In genomic region chr7:85914437-85914836, GRCh38 we compare ENCODE assay signal across 32 cellular contexts.
DNase-seq lines count a peak whose midpoint lies in the region; ATAC-seq, FAIRE-seq and TF ChIP-seq lines count a peak whose summit lies in the region.
"Had no signal": no experiment of that assay in that cellular context is flagged by ENCODE, and none has a peak within 500 bp of the region (broad histone marks: within the 10 kb centered on the region; RNA-seq: fewer than 3 reads in every experiment).

No MANE protein-coding gene starts in this region.

- CTCF ChIA-PET in A549 (lab: Yijun Ruan, JAX) = no interaction called here
- CTCF ChIA-PET in HEK293 (lab: Yijun Ruan, JAX) = no interaction called here
- CTCF ChIA-PET in activated CD4-positive, alpha-beta T cell treated with anti-CD3 and anti-CD28 coated beads for 36 hours (lab: Charles Lee) = no interaction called here

- H3K4me1 ChIP-seq in A549 (no peaks in the 10 kb centered on the region), HEK293 (ENCODE audit: control insufficient read depth, insufficient read depth, low read length) (no peaks in the 10 kb centered on the region)
- H3K4me1 ChIP-seq: BE2C; BLaER1; BLaER1 treated with 17β-estradiol and CSF1 and Interleukin-3, amounts not matched to agents 10 nM and 100 nM; Caco-2 had no signal

- POLR2A ChIA-PET in A549 (lab: Yijun Ruan, JAX) (no interaction called here), HEK293 (lab: Yijun Ruan, JAX) (no interaction called here)
- POLR2A ChIA-PET in activated CD4-positive, alpha-beta T cell treated with anti-CD3 and anti-CD28 coated beads for 36 hours (lab: Charles Lee) = no interaction called here

- H3K27ac ChIP-seq in A549 = no peak overlapping the region
- no peak overlapping the region for H3K27ac ChIP-seq in HEK293 (ENCODE audit: extremely low read depth, low read depth, low read length)
- H3K27ac ChIP-seq: 22Rv1; BLaER1; BLaER1 treated with 17β-estradiol and CSF1 and Interleukin-3, amounts not matched to agents 10 nM and 100 nM; C4-2B had no signal

- DNase-seq in A549 (ENCODE audit: low read depth in 1 of 2, low spot score in 1 of 2) (no peak), SIG-M5 treated with dmso at 0.1 percent for 504 hours (lab: John Stamatoyannopoulos, UW; ENCODE audit: unreplicated experiment) (no peak)
- no peak for DNase-seq in activated CD4-positive, alpha-beta T cell treated with anti-CD3 and anti-CD28 coated beads for 36 hours
- DNase-seq: 8988T; ACHN; AML-193; BE2C; C1 segment of cervical spinal cord; Caco-2; Calu3; CD4-positive, alpha-beta memory T cell; CD4-positive, alpha-beta T cell; CD4-positive, CD25-positive, alpha-beta regulatory T cell; CD8-positive, alpha-beta memory T cell; CD8-positive, alpha-beta T cell; COR-L47; DMS 273 treated with DMSO at 0.1 percent for 48 hours; DMS153; DMS53; DMS79; DMS79 treated with DMSO at 0.1 percent for 48 hours; DND-41; EL had no signal

- H3K9me3 ChIP-seq in A549 (no peaks in the 10 kb centered on the region; the same call in 2 of the 3 replicates), HEK293 (ENCODE audit: control insufficient read depth, insufficient read depth, low read depth, low read length) (no peaks in the 10 kb centered on the region)
- H3K9me3 ChIP-seq: BE2C; BLaER1; BLaER1 treated with 17β-estradiol and CSF1 and Interleukin-3, amounts not matched to agents 10 nM and 100 nM; Caco-2 had no signal

- no peak for TF ChIP-seq EP300 in A549 (IDR thresholded peaks at IDR 0.05)

- TF ChIP-seq RAD21 in A549 (conservative IDR thresholded peaks at IDR 0.05 in 1 of 2, IDR thresholded peaks at IDR 0.05 in 1 of 2) = no peak

- no peak for TF ChIP-seq CTCF in A549 (IDR thresholded peaks at IDR 0.05)
- no peak for TF ChIP-seq CTCF in HEK293 (tag by site-specific recombination; IDR thresholded peaks at IDR 0.05)

- FAIRE-seq in A549 (lab: Jason Lieb, UNC) = no peak
- FAIRE-seq: A204.1, D721Med had no signal

- WGBS in A549 (ENCODE audit: missing lambda C conversion rate) = 8% methylated on average over 2 of the region's 2 CpGs

- H3K27me3 Mint-ChIP-seq in activated CD4-positive, alpha-beta T cell treated with anti-CD3 and anti-CD28 coated beads for 36 hours = no peaks in the 10 kb centered on the region
- H3K27me3 Mint-ChIP-seq: B cell; CD4-positive, alpha-beta memory T cell; CD4-positive, alpha-beta T cell; CD4-positive, CD25-positive, alpha-beta regulatory T cell; CD8-positive, alpha-beta memory T cell had no signal

- H3K4me1 Mint-ChIP-seq in activated CD4-positive, alpha-beta T cell treated with anti-CD3 and anti-CD28 coated beads for 36 hours = no peaks in the 10 kb centered on the region
- H3K4me1 Mint-ChIP-seq: B cell; CD14-positive monocyte; CD4-positive, alpha-beta memory T cell; CD4-positive, CD25-positive, alpha-beta regulatory T cell; CD8-positive, alpha-beta memory T cell had no signal

- ATAC-seq in A549 = no peak
- ATAC-seq in activated CD4-positive, alpha-beta T cell treated with anti-CD3 and anti-CD28 coated beads for 36 hours = no peak
- ATAC-seq: CD8-positive, alpha-beta T cell had no signal

- H3K27ac Mint-ChIP-seq in activated CD4-positive, alpha-beta T cell treated with anti-CD3 and anti-CD28 coated beads for 36 hours = no peak overlapping the region
- H3K27ac Mint-ChIP-seq: B cell; CD14-positive monocyte; CD4-positive, alpha-beta memory T cell; CD4-positive, alpha-beta T cell; CD4-positive, CD25-positive, alpha-beta regulatory T cell; CD8-positive, alpha-beta memory T cell; CD8-positive, alpha-beta T cell had no signal

- H3K4me3 Mint-ChIP-seq in activated CD4-positive, alpha-beta T cell treated with anti-CD3 and anti-CD28 coated beads for 36 hours = no peak overlapping the region
- H3K4me3 Mint-ChIP-seq: B cell; CD14-positive monocyte; CD4-positive, alpha-beta memory T cell; CD4-positive, alpha-beta T cell; CD4-positive, CD25-positive, alpha-beta regulatory T cell; CD8-positive, alpha-beta memory T cell; CD8-positive, alpha-beta T cell had no signal

- no peak overlapping the region for H3K4me2 ChIP-seq in A549
- H3K4me2 ChIP-seq: BLaER1; BLaER1 treated with 17β-estradiol and CSF1 and Interleukin-3, amounts not matched to agents 10 nM and 100 nM had no signal

- peaks cover 21% of the 10 kb centered on the region for H3K9me3 Mint-ChIP-seq in activated CD4-positive, alpha-beta T cell treated with anti-CD3 and anti-CD28 coated beads for 36 hours (ENCODE audit: low read depth)

- H3K36me3 ChIP-seq in HEK293 (ENCODE audit: control insufficient read depth in 2 of 2, insufficient read depth in 1 of 2, low read length in 2 of 2) = no peaks in the 10 kb centered on the region
- H3K36me3 ChIP-seq: BE2C; BLaER1; BLaER1 treated with 17β-estradiol and CSF1 and Interleukin-3, amounts not matched to agents 10 nM and 100 nM had no signal

- intact Hi-C loops in activated CD4-positive, alpha-beta T cell treated with anti-CD3 and anti-CD28 coated beads for 36 hours (cut with DNase I, micrococcal nuclease) = no loop called here

- no peaks in the 10 kb centered on the region for H3K36me3 Mint-ChIP-seq in activated CD4-positive, alpha-beta T cell treated with anti-CD3 and anti-CD28 coated beads for 36 hours (ENCODE audit: low read depth)
- H3K36me3 Mint-ChIP-seq: CD14-positive monocyte; CD4-positive, alpha-beta memory T cell; CD4-positive, CD25-positive, alpha-beta regulatory T cell; CD8-positive, alpha-beta memory T cell; CD8-positive, alpha-beta T cell had no signal

- no peak overlapping the region for H3K4me3 ChIP-seq in A549
- H3K4me3 ChIP-seq in HEK293 (ENCODE audit: low read depth, low read length) = no peak overlapping the region
- H3K4me3 ChIP-seq: BLaER1; BLaER1 treated with 17β-estradiol and CSF1 and Interleukin-3, amounts not matched to agents 10 nM and 100 nM had no signal

- TF ChIP-seq POLR2A in A549 (IDR thresholded peaks at IDR 0.05; ENCODE audit: low read length) = no peak

TF ChIP-seq in A549, 52 proteins besides CTCF, POLR2A, EP300 and RAD21:
- no peak for TF ChIP-seq SMC3 (IDR thresholded peaks at IDR 0.05)
- peak; percentile 52 for TF ChIP-seq ZC3H11A (IDR thresholded peaks at IDR 0.05)
- no peak for TF ChIP-seq NPAS2 (CRISPR knock-in tag; IDR thresholded peaks at IDR 0.05; ENCODE audit: borderline replicate concordance)

TF ChIP-seq in HEK293, 187 proteins besides CTCF, POLR2A, EP300 and RAD21 (continues in another document):
- TF ChIP-seq ZFP37 (tag by site-specific recombination; IDR thresholded peaks at IDR 0.05) (0 out of 2 replicates have a peak, but pooled peaks have one; percentile 24), AEBP2 (tag by site-specific recombination; IDR thresholded peaks at IDR 0.05; ENCODE audit: borderline replicate concordance) (peak; percentile 26; the same call in 1 of the 2 replicates), ZNF624 (tag by site-specific recombination; IDR thresholded peaks at IDR 0.05) (no peak), ZNF426 (tag by site-specific recombination; IDR thresholded peaks at IDR 0.05) (peak; percentile 82), ZNF48 (tag by site-specific recombination; IDR thresholded peaks at IDR 0.05) (no peak), ZNF140 (tag by site-specific recombination; IDR thresholded peaks at IDR 0.05) (peak; percentile 47; the same call in 1 of the 2 replicates), ZNF555 (tag by site-specific recombination; conservative IDR thresholded peaks at IDR 0.05) (peak; percentile 85), ZXDB (tag by site-specific recombination; IDR thresholded peaks at IDR 0.05) (0 out of 2 replicates have a peak, but pooled peaks have one; percentile 37), ZNF324 (tag by site-specific recombination; IDR thresholded peaks at IDR 0.05) (no peak)
- TF ChIP-seq, protein P1, sequence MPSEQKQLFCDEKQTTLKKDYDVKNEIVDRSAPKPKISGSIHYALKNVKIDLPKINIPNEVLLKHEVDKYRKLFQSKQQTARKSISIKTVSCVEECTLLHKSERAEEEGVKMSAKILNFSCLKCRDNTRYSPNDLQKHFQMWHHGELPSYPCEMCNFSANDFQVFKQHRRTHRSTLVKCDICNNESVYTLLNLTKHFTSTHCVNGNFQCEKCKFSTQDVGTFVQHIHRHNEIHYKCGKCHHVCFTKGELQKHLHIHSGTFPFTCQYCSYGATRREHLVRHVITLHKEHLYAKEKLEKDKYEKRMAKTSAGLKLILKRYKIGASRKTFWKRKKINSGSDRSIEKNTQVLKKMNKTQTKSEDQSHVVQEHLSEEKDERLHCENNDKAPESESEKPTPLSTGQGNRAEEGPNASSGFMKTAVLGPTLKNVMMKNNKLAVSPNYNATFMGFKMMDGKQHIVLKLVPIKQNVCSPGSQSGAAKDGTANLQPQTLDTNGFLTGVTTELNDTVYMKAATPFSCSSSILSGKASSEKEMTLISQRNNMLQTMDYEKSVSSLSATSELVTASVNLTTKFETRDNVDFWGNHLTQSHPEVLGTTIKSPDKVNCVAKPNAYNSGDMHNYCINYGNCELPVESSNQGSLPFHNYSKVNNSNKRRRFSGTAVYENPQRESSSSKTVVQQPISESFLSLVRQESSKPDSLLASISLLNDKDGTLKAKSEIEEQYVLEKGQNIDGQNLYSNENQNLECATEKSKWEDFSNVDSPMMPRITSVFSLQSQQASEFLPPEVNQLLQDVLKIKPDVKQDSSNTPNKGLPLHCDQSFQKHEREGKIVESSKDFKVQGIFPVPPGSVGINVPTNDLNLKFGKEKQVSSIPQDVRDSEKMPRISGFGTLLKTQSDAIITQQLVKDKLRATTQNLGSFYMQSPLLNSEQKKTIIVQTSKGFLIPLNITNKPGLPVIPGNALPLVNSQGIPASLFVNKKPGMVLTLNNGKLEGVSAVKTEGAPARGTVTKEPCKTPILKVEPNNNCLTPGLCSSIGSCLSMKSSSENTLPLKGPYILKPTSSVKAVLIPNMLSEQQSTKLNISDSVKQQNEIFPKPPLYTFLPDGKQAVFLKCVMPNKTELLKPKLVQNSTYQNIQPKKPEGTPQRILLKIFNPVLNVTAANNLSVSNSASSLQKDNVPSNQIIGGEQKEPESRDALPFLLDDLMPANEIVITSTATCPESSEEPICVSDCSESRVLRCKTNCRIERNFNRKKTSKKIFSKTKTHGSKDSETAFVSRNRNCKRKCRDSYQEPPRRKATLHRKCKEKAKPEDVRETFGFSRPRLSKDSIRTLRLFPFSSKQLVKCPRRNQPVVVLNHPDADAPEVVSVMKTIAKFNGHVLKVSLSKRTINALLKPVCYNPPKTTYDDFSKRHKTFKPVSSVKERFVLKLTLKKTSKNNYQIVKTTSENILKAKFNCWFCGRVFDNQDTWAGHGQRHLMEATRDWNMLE (tag by site-specific recombination; conservative IDR thresholded peaks at IDR 0.05; ENCODE audit: low read depth) = peak; percentile 83

Comparison
In these comparisons a context has a peak if more than half of its experiments do, and no peak if none do; other contexts are left out.
1. Of the 5 proteins assayed by ChIP-seq in both HEK293 and A549: peak only in HEK293: REST; only in A549: none; in both: none; in neither: 4.